In genomic region chr13:86877449-86877848, GRCh38 we compare ENCODE assay signal across 17 cellular contexts.
"Had no signal": no experiment of that assay in that cellular context is flagged by ENCODE, and none has a peak within 500 bp of the region (broad histone marks: within the 10 kb centered on the region; RNA-seq: fewer than 3 reads in every experiment).

No MANE protein-coding gene starts in this region.

- ATAC-seq: left colon, sciatic nerve had no signal

- DNase-seq: cerebellar nuclear complex; foreskin melanocyte; head of caudate nucleus; left colon; mammary epithelial cell; midbrain; naive B cell; stimulated activated CD4-positive, alpha-beta T cell treated with anti-CD3 and anti-CD28 coated beads, Interleukin-12 subunit alpha, Interleukin-12 subunit beta, amount 100 ng/mL, for 4 hours; stimulated activated naive CD4-positive, alpha-beta T cell; stomach; substantia nigra; transverse colon had no signal

- H3K9me3 ChIP-seq: stomach, thoracic aorta, transverse colon had no signal

- H3K27me3 ChIP-seq: hepatocyte, stomach, transverse colon had no signal

- H3K36me3 Mint-ChIP-seq: naive B cell had no signal

- H3K4me3 Mint-ChIP-seq: dendritic cell treated with granulocyte-macrophage colony-stimulating factor and Interleukin-4, amounts not matched to agents 40 ng/mL and 50 ng/mL, for 4 days; naive B cell; nephron had no signal

- H3K4me3 ChIP-seq: hepatocyte, stomach, thoracic aorta, transverse colon had no signal

- H3K4me1 ChIP-seq: stomach had no signal

- H3K9me3 Mint-ChIP-seq: dendritic cell treated with granulocyte-macrophage colony-stimulating factor and Interleukin-4, amounts not matched to agents 40 ng/mL and 50 ng/mL, for 4 days; nephron had no signal

- H3K27me3 Mint-ChIP-seq: dendritic cell treated with granulocyte-macrophage colony-stimulating factor and Interleukin-4, amounts not matched to agents 40 ng/mL and 50 ng/mL, for 4 days; naive B cell had no signal

- H3K27ac Mint-ChIP-seq: dendritic cell treated with granulocyte-macrophage colony-stimulating factor and Interleukin-4, amounts not matched to agents 40 ng/mL and 50 ng/mL, for 4 days; naive B cell; nephron had no signal

- H3K36me3 ChIP-seq: stomach, thoracic aorta, transverse colon had no signal

- H3K27ac ChIP-seq: hepatocyte, stomach, thoracic aorta, transverse colon had no signal

- H3K4me1 Mint-ChIP-seq: naive B cell, nephron had no signal
